7 cellular contexts compared by ENCODE assay signal in genomic region chr13:49865174-49865573, GRCh38.
"Had no signal": no experiment of that assay in that cellular context is flagged by ENCODE, and none has a peak within 500 bp of the region (broad histone marks: within the 10 kb centered on the region; RNA-seq: fewer than 3 reads in every experiment).

No MANE protein-coding gene starts in this region.

- DNase-seq: IMR-90, KBM-7, KG1 had no signal

- H3K4me3 Mint-ChIP-seq: IgD-negative memory B cell had no signal

- H3K27ac Mint-ChIP-seq: IgD-negative memory B cell had no signal

- H3K36me3 Mint-ChIP-seq: IgD-negative memory B cell had no signal

- H3K27ac ChIP-seq: HL-60 had no signal

- ATAC-seq: HepG2, K562 had no signal

- H3K4me3 ChIP-seq: K562 had no signal
